ENCODE assay signal across 1 cellular context in genomic region chr7:5214641-5215040, GRCh38.
TF ChIP-seq lines count a peak whose summit lies in the region.

No MANE protein-coding gene starts in this region.

TF ChIP-seq in GM23338, 12 proteins besides CTCF, POLR2A, EP300 and RAD21 (continued from another document):
- TF ChIP-seq ZNF462 (CRISPR knock-in tag; IDR thresholded peaks at IDR 0.05), result no peak
- no peak for TF ChIP-seq ZNF114 (CRISPR knock-in tag; IDR thresholded peaks at IDR 0.05)
- no peak for TF ChIP-seq EZH2 (IDR thresholded peaks at IDR 0.05; ENCODE audit: low read depth, unreplicated experiment)
- no peak for TF ChIP-seq CREB1 (CRISPR knock-in tag; IDR thresholded peaks at IDR 0.05; ENCODE audit: low read depth)
- TF ChIP-seq POLR2AphosphoS5 (IDR thresholded peaks at IDR 0.05; ENCODE audit: low read depth), result no peak
- no peak for TF ChIP-seq EZH2phosphoT487 (IDR thresholded peaks at IDR 0.05; ENCODE audit: unreplicated experiment)
- no peak for TF ChIP-seq ETS1 (IDR thresholded peaks at IDR 0.05)
- TF ChIP-seq JUNB (IDR thresholded peaks at IDR 0.05; ENCODE audit: unreplicated experiment), result no peak
